ENCODE assay signal across 1 cellular context in the genomic region with DNA sequence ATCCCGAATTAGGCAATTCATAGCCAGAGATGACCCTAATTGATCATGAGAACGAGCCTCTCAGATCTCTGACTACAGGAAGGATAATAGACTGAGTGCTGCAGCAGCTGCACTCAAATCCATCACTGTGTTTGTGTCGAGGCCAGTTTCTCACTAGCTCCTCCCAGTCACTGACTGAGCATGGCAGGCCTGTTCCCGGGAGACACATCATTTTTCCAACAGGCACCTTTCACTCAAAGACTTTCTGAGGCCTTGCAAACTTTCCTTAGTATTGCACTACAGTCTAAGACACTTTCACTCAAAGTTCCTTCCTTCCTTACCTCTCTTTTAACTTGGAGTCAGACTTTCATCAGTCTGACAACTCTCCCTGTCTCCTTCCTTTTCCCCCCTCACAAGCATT.
TF ChIP-seq lines count a peak whose summit lies in the region.

No MANE protein-coding gene starts in this region.

TF ChIP-seq in WTC11, 78 proteins besides CTCF, POLR2A, EP300 and RAD21 (continued from another document):
- TF ChIP-seq, protein P1, sequence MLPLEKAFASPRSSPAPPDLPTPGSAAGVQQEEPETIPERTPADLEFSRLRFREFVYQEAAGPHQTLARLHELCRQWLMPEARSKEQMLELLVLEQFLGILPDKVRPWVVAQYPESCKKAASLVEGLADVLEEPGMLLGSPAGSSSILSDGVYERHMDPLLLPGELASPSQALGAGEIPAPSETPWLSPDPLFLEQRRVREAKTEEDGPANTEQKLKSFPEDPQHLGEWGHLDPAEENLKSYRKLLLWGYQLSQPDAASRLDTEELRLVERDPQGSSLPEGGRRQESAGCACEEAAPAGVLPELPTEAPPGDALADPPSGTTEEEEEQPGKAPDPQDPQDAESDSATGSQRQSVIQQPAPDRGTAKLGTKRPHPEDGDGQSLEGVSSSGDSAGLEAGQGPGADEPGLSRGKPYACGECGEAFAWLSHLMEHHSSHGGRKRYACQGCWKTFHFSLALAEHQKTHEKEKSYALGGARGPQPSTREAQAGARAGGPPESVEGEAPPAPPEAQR (CRISPR knock-in tag; IDR thresholded peaks at IDR 0.05): no peak
- TF ChIP-seq, protein P2, sequence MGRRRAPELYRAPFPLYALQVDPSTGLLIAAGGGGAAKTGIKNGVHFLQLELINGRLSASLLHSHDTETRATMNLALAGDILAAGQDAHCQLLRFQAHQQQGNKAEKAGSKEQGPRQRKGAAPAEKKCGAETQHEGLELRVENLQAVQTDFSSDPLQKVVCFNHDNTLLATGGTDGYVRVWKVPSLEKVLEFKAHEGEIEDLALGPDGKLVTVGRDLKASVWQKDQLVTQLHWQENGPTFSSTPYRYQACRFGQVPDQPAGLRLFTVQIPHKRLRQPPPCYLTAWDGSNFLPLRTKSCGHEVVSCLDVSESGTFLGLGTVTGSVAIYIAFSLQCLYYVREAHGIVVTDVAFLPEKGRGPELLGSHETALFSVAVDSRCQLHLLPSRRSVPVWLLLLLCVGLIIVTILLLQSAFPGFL (CRISPR knock-in tag; IDR thresholded peaks at IDR 0.05; ENCODE audit: borderline replicate concordance): no peak
- TF ChIP-seq SP1 (CRISPR knock-in tag; conservative IDR thresholded peaks at IDR 0.05) (no peak), OVOL2 (CRISPR knock-in tag; IDR thresholded peaks at IDR 0.05; ENCODE audit: borderline replicate concordance) (no peak), MLX (CRISPR knock-in tag; IDR thresholded peaks at IDR 0.05) (no peak), ZNF219 (CRISPR knock-in tag; IDR thresholded peaks at IDR 0.05; ENCODE audit: borderline replicate concordance) (no peak), TP53 (CRISPR knock-in tag; IDR thresholded peaks at IDR 0.05) (no peak)
- TF ChIP-seq, protein P3, sequence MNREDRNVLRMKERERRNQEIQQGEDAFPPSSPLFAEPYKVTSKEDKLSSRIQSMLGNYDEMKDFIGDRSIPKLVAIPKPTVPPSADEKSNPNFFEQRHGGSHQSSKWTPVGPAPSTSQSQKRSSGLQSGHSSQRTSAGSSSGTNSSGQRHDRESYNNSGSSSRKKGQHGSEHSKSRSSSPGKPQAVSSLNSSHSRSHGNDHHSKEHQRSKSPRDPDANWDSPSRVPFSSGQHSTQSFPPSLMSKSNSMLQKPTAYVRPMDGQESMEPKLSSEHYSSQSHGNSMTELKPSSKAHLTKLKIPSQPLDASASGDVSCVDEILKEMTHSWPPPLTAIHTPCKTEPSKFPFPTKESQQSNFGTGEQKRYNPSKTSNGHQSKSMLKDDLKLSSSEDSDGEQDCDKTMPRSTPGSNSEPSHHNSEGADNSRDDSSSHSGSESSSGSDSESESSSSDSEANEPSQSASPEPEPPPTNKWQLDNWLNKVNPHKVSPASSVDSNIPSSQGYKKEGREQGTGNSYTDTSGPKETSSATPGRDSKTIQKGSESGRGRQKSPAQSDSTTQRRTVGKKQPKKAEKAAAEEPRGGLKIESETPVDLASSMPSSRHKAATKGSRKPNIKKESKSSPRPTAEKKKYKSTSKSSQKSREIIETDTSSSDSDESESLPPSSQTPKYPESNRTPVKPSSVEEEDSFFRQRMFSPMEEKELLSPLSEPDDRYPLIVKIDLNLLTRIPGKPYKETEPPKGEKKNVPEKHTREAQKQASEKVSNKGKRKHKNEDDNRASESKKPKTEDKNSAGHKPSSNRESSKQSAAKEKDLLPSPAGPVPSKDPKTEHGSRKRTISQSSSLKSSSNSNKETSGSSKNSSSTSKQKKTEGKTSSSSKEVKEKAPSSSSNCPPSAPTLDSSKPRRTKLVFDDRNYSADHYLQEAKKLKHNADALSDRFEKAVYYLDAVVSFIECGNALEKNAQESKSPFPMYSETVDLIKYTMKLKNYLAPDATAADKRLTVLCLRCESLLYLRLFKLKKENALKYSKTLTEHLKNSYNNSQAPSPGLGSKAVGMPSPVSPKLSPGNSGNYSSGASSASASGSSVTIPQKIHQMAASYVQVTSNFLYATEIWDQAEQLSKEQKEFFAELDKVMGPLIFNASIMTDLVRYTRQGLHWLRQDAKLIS (CRISPR knock-in tag; IDR thresholded peaks at IDR 0.05; ENCODE audit: borderline replicate concordance): no peak
- TF ChIP-seq, protein P4, sequence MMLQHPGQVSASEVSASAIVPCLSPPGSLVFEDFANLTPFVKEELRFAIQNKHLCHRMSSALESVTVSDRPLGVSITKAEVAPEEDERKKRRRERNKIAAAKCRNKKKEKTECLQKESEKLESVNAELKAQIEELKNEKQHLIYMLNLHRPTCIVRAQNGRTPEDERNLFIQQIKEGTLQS (CRISPR knock-in tag; conservative IDR thresholded peaks at IDR 0.05): no peak
TF ChIP-seq in WTC11: peak in this region for 0.
